In genomic region chr14:97642631-97643030, GRCh38 we compare ENCODE assay signal across 24 cellular contexts.
"Had no signal": no experiment of that assay in that cellular context is flagged by ENCODE, and none has a peak within 500 bp of the region (broad histone marks: within the 10 kb centered on the region; RNA-seq: fewer than 3 reads in every experiment).

No MANE protein-coding gene starts in this region.

- H3K36me3 ChIP-seq: adrenal gland, esophagus muscularis mucosa, pancreas, WERI-Rb-1 had no signal

- H3K27me3 ChIP-seq: adrenal gland, body of pancreas, esophagus muscularis mucosa, pancreas, testis had no signal

- ATAC-seq: activated T-cell treated with anti-CD3 and anti-CD28 coated beads, Interleukin-2, amount 50 U/mL, for 4 hours; body of pancreas; left ventricle myocardium superior; pancreas; psoas muscle; T-helper 17 cell had no signal

- H3K9me3 ChIP-seq: adrenal gland, body of pancreas, esophagus muscularis mucosa, pancreas, psoas muscle, testis had no signal

- H3K4me2 ChIP-seq: smooth muscle cell had no signal

- H3K4me1 ChIP-seq: adrenal gland, body of pancreas, esophagus muscularis mucosa, pancreas, psoas muscle, testis had no signal

- DNase-seq: activated CD4-positive, alpha-beta memory T cell treated with anti-CD3 and anti-CD28 coated beads, Interleukin-2, amount 10 ng/mL, durations not matched to agents 7 days and 5 days; activated CD4-positive, alpha-beta T cell treated with anti-CD3 and anti-CD28 coated beads for 1 hour; activated CD4-positive, alpha-beta T cell treated with anti-CD3 and anti-CD28 coated beads, Interleukin-2, amount 10 ng/mL, durations not matched to agents 7 days and 5 days; activated T-cell treated with anti-CD3 and anti-CD28 coated beads, Interleukin-2, amount 50 U/mL, for 4 hours; adrenal gland; aorta; body of pancreas; dermis blood vessel endothelial cell; effector CD4-positive, alpha-beta T cell; left ventricle myocardium superior; naive B cell; nucleus accumbens; pancreas; stimulated activated CD4-positive, alpha-beta T cell treated with anti-CD3 and anti-CD28 coated beads, Interleukin-1b, Interleukin-23, amount 100 ng/mL, for 48 hours; stimulated activated naive CD4-positive, alpha-beta T cell; SW 1271; T-helper 17 cell; T1000; testis; trophoblast cell had no signal

- H3K27ac ChIP-seq: adrenal gland, body of pancreas, esophagus muscularis mucosa, pancreas, psoas muscle, testis, WERI-Rb-1 had no signal

- H3K4me3 ChIP-seq: adrenal gland, body of pancreas, esophagus muscularis mucosa, pancreas, psoas muscle, smooth muscle cell, testis had no signal
